ENCODE assay signal across 9 cellular contexts in genomic region chr20:47727909-47728361, GRCh38.
DNase-seq lines count a peak whose midpoint lies in the region; ATAC-seq, FAIRE-seq and TF ChIP-seq lines count a peak whose summit lies in the region.
"Had no signal": no experiment of that assay in that cellular context is flagged by ENCODE, and none has a peak within 500 bp of the region (broad histone marks: within the 10 kb centered on the region; RNA-seq: fewer than 3 reads in every experiment).

No MANE protein-coding gene starts in this region.

- peak overlapping the region; percentile 79 for H3K4me3 Mint-ChIP-seq in dendritic cell treated with granulocyte-macrophage colony-stimulating factor and Interleukin-4, amounts not matched to agents 40 ng/mL and 50 ng/mL, for 4 days

- H3K4me3 ChIP-seq in HL-60 (replicated peaks; ENCODE audit: insufficient read depth, low read length), result peak overlapping the region; percentile 24
- H3K4me3 ChIP-seq: lung had no signal

- H3K36me3 Mint-ChIP-seq in dendritic cell treated with granulocyte-macrophage colony-stimulating factor and Interleukin-4, amounts not matched to agents 40 ng/mL and 50 ng/mL, for 4 days (ENCODE audit: low read depth), result peaks cover 93% of the 10 kb centered on the region

- no peak for FAIRE-seq in urothelium cell line (lab: Jason Lieb, UNC)

- H3K27ac Mint-ChIP-seq in dendritic cell treated with granulocyte-macrophage colony-stimulating factor and Interleukin-4, amounts not matched to agents 40 ng/mL and 50 ng/mL, for 4 days, result peak overlapping the region; percentile 92

- intact Hi-C loops in dendritic cell treated with granulocyte-macrophage colony-stimulating factor and Interleukin-4, amounts not matched to agents 40 ng/mL and 50 ng/mL, for 4 days (cut with micrococcal nuclease), result loop anchor here (1.0 to 5.0 kb wide), 5 partner anchors 12 to 59 kb away; partner anchors contain the start of gene SULF2

- DNase-seq in HL-60 (ENCODE audit: low read depth in 1 of 2, low spot score in 1 of 2) (no peak), pons (ENCODE audit: low spot score) (peak; percentile 89), AG08396 (ENCODE audit: low spot score) (no peak), NCI-H345 treated with DMSO at 0.1 percent for 48 hours (lab: John Stamatoyannopoulos, UW; ENCODE audit: unreplicated experiment) (no peak), urothelium cell line (ENCODE audit: low spot score) (no peak)

- H3K27me3 ChIP-seq in HL-60 (ENCODE audit: insufficient read depth, poor library complexity, severe bottlenecking), result no peaks in the 10 kb centered on the region

- ATAC-seq in GM19043 (IDR thresholded peaks at IDR 0.05; ENCODE audit: low read depth, unreplicated experiment), result peak; percentile 14
- ATAC-seq in GM21529 (IDR thresholded peaks at IDR 0.05; ENCODE audit: unreplicated experiment), result no peak

- H3K27me3 Mint-ChIP-seq in dendritic cell treated with granulocyte-macrophage colony-stimulating factor and Interleukin-4, amounts not matched to agents 40 ng/mL and 50 ng/mL, for 4 days, result no peaks in the 10 kb centered on the region

- H3K4me1 Mint-ChIP-seq in dendritic cell treated with granulocyte-macrophage colony-stimulating factor and Interleukin-4, amounts not matched to agents 40 ng/mL and 50 ng/mL, for 4 days (ENCODE audit: low read depth), result peaks cover 83% of the 10 kb centered on the region

- no peak for TF ChIP-seq CTCF in HL-60 (IDR thresholded peaks at IDR 0.05; ENCODE audit: insufficient read depth, low read length)

- H3K27ac ChIP-seq in HL-60 (replicated peaks), result peak overlapping the region; percentile 65

- no peaks in the 10 kb centered on the region for H3K9me3 Mint-ChIP-seq in dendritic cell treated with granulocyte-macrophage colony-stimulating factor and Interleukin-4, amounts not matched to agents 40 ng/mL and 50 ng/mL, for 4 days
